8 cellular contexts compared by ENCODE assay signal in genomic region chr1:145978860-145979745, GRCh38. TPM values are rescaled to one million over a fixed set of nuclear protein-coding genes. Genes with fewer than 3 reads are reported as not detected.
A peak's percentile ranks its signal among the peaks of the same experiment; 100 is the strongest.
DNase-seq lines count a peak whose midpoint lies in the region; ATAC-seq, FAIRE-seq and TF ChIP-seq lines count a peak whose summit lies in the region.

No MANE protein-coding gene starts in this region.

- H3K9me3 Mint-ChIP-seq in astrocyte (ENCODE audit: unreplicated experiment), result no peaks in the 10 kb centered on the region

- H3K9me2 ChIP-seq in hepatocyte (replicated peaks; ENCODE audit: insufficient read depth), result no peaks in the 10 kb centered on the region

- H3K4me1 ChIP-seq in astrocyte (ENCODE audit: insufficient read depth, low read length) (peaks cover 28% of the 10 kb centered on the region), hepatocyte (ENCODE audit: insufficient read depth) (peaks cover 21% of the 10 kb centered on the region), rectal smooth muscle tissue (ENCODE audit: control insufficient read depth, insufficient read depth, low read length) (peaks cover 62% of the 10 kb centered on the region)

- H3K36me3 Mint-ChIP-seq in T-helper 17 cell (ENCODE audit: low read depth), result no peaks in the 10 kb centered on the region
- H3K36me3 Mint-ChIP-seq in astrocyte (ENCODE audit: low read depth, unreplicated experiment), result no peaks in the 10 kb centered on the region

- 18% methylated on average over 9 of the region's 9 CpGs for WGBS in hepatocyte (ENCODE audit: low lambda C conversion rate, missing lambda C conversion rate)

- no peaks in the 10 kb centered on the region for H3K79me2 ChIP-seq in astrocyte (ENCODE audit: insufficient read depth, low read length)
- no peaks in the 10 kb centered on the region for H3K79me2 ChIP-seq in hepatocyte

- H3K4me3 ChIP-seq in astrocyte (ENCODE audit: insufficient read depth, low read depth, low read length) (peak overlapping the region; percentile 24), hepatocyte (no peak overlapping the region), rectal smooth muscle tissue (ENCODE audit: low read length) (peak overlapping the region; percentile 62)

- peak overlapping the region; percentile 93 for H3K27ac ChIP-seq in astrocyte (ENCODE audit: low read depth, low read length)
- peak overlapping the region; percentile 94 for H3K27ac ChIP-seq in hepatocyte
- peak overlapping the region; percentile 98 for H3K27ac ChIP-seq in rectal smooth muscle tissue (ENCODE audit: low read depth, low read length)

- peaks cover 34% of the 10 kb centered on the region for H3K4me1 Mint-ChIP-seq in T-helper 17 cell
- peaks cover 5% of the 10 kb centered on the region for H3K4me1 Mint-ChIP-seq in astrocyte (ENCODE audit: low read depth, unreplicated experiment)

- H3K4me2 ChIP-seq in astrocyte (ENCODE audit: low read length) (peak overlapping the region; percentile 79), hepatocyte (peak overlapping the region; percentile 62)

- H3K4me3 Mint-ChIP-seq in T-helper 17 cell (no peak overlapping the region), astrocyte (ENCODE audit: unreplicated experiment) (no peak overlapping the region)

- H3K36me3 ChIP-seq in astrocyte (ENCODE audit: insufficient read depth, low read length) (no peaks in the 10 kb centered on the region), hepatocyte (replicated peaks; ENCODE audit: insufficient read depth, low read depth) (no peaks in the 10 kb centered on the region), rectal smooth muscle tissue (ENCODE audit: control insufficient read depth, insufficient read depth, low read length) (peaks cover 2% of the 10 kb centered on the region)

- H3K9ac ChIP-seq in astrocyte (ENCODE audit: low read length) (peak overlapping the region; percentile 80), rectal smooth muscle tissue (ENCODE audit: low read length) (peak overlapping the region; percentile 16)

- H4K20me1 ChIP-seq in astrocyte (ENCODE audit: insufficient read depth, low read length) (no peaks in the 10 kb centered on the region), hepatocyte (ENCODE audit: insufficient read depth, poor library complexity, severe bottlenecking) (no peaks in the 10 kb centered on the region)

- H3K27me3 Mint-ChIP-seq in T-helper 17 cell, result no peaks in the 10 kb centered on the region
- no peaks in the 10 kb centered on the region for H3K27me3 Mint-ChIP-seq in astrocyte (ENCODE audit: low read depth, unreplicated experiment)

- H3K27me3 ChIP-seq in astrocyte (ENCODE audit: insufficient read depth, low read length), result no peaks in the 10 kb centered on the region
- H3K27me3 ChIP-seq in hepatocyte, result no peaks in the 10 kb centered on the region
- no peaks in the 10 kb centered on the region for H3K27me3 ChIP-seq in rectal smooth muscle tissue (ENCODE audit: control insufficient read depth, insufficient read depth, low read length)

- FAIRE-seq in astrocyte (lab: Jason Lieb, UNC), result peak; percentile 69

- no peak overlapping the region for H3K27ac Mint-ChIP-seq in T-helper 17 cell
- no peak overlapping the region for H3K27ac Mint-ChIP-seq in astrocyte (ENCODE audit: unreplicated experiment)

- no peaks in the 10 kb centered on the region for H3K9me3 ChIP-seq in T-helper 17 cell (ENCODE audit: control insufficient read depth, low read length, poor library complexity, severe bottlenecking)
- no peaks in the 10 kb centered on the region for H3K9me3 ChIP-seq in astrocyte (ENCODE audit: insufficient read depth, low read depth, low read length)
- no peaks in the 10 kb centered on the region for H3K9me3 ChIP-seq in hepatocyte (ENCODE audit: low read depth)

- TF ChIP-seq CTCF in GM12874 (IDR thresholded peaks at IDR 0.05; ENCODE audit: insufficient read depth, low read depth, low read length) (peak; percentile 36; the same call in 1 of the 2 replicates), astrocyte (IDR thresholded peaks at IDR 0.05; ENCODE audit: insufficient read depth, low read depth, low read length) (peak; percentile 34), hepatocyte (IDR thresholded peaks at IDR 0.05; ENCODE audit: poor library complexity) (peak; percentile 26)

- H2AFZ ChIP-seq in astrocyte (ENCODE audit: low read depth, low read length) (peak overlapping the region; percentile 45), hepatocyte (peak overlapping the region; percentile 7)

- DNase-seq in NCI-H1417 (lab: John Stamatoyannopoulos, UW) (peak; percentile 92 to 100 (median 99)), T-helper 17 cell (peak; percentile 38 to 63 (median 46)), astrocyte (ENCODE audit: low read depth) (peak; percentile 100), hepatocyte (ENCODE audit: low spot score) (peak; percentile 95), 8988T (no peak)

- ATAC-seq in HG02678 (IDR thresholded peaks at IDR 0.05; ENCODE audit: unreplicated experiment) (peak; percentile 92), T-helper 17 cell (peak; percentile 83)

RNA-seq across cellular contexts. Expression of gene POLR3GL, which starts 14.6 kb away (rescaled TPM):
- 10 to 100 TPM; 22.2 to 24.1 TPM for total RNA-seq in T-helper 17 cell
- total RNA-seq in astrocyte, result 19.2 and 20.5 TPM in 2 replicates
- total RNA-seq in hepatocyte, result 10.5 and 15.6 TPM in 2 replicates
- polyA plus RNA-seq in hepatocyte, result 27.2 and 27.3 TPM in 2 replicates

RNA-seq across cellular contexts. Expression of gene ANKRD34A, which starts 14.7 kb away (rescaled TPM):
- 1 to 10 TPM in 1 of 2 donors, under 1 TPM in 1; 0.70 to 1.7 TPM for total RNA-seq in T-helper 17 cell
- 5.8 and 6.3 TPM in 2 replicates for total RNA-seq in astrocyte
- 0.28 and 0.90 TPM in 2 replicates for total RNA-seq in hepatocyte
- 0.76 and 0.83 TPM in 2 replicates for polyA plus RNA-seq in hepatocyte

RNA-seq across cellular contexts. Expression of gene TXNIP, which starts 17.3 kb away (rescaled TPM):
- 100 to 1,000 TPM; 567 to 927 TPM for total RNA-seq in T-helper 17 cell
- 157 and 217 TPM in 2 replicates for total RNA-seq in astrocyte
- total RNA-seq in hepatocyte, result 160 TPM in 2 replicates
- polyA plus RNA-seq in hepatocyte, result 75.3 and 85.0 TPM in 2 replicates

RNA-seq across cellular contexts. Expression of gene LIX1L, which starts 21.3 kb away (rescaled TPM):
- total RNA-seq in T-helper 17 cell, result 10 to 100 TPM; 36.6 to 44.1 TPM
- 35.4 and 37.2 TPM in 2 replicates for total RNA-seq in astrocyte
- 14.0 and 17.9 TPM in 2 replicates for total RNA-seq in hepatocyte
- 15.3 and 16.3 TPM in 2 replicates for polyA plus RNA-seq in hepatocyte

RNA-seq across cellular contexts. Expression of gene HJV, which starts 42.4 kb away (rescaled TPM):
- total RNA-seq in T-helper 17 cell, result not detected
- not detected in 2 replicates for total RNA-seq in astrocyte
- total RNA-seq in hepatocyte, result 5.7 and 6.7 TPM in 2 replicates
- polyA plus RNA-seq in hepatocyte, result 1.00 and 3.0 TPM in 2 replicates
